21 cellular contexts compared by ENCODE assay signal in the genomic region with DNA sequence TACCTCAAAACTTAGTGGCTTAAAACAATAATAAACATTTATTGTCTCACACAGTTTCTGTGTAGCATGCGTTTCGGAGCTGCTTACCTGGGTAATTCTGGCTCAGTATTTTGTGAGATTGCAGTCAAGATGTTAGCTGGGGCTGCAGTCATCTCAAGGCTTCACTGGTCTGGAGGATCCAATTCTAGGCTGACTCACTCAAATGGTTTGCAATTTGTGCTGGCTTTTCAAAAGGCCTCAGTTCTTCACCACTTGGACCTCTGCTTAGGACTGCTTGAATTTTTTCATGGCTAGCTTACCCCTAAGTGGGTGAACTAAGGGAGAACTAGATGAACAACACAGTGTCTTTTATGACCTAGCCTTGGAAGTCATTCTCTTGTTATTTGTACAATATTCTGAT. TPM values are rescaled to one million over a fixed set of nuclear protein-coding genes. Genes with fewer than 3 reads are reported as not detected.
DNase-seq lines count a peak whose midpoint lies in the region; ATAC-seq and TF ChIP-seq lines count a peak whose summit lies in the region.
"Had no signal": no experiment of that assay in that cellular context is flagged by ENCODE, and none has a peak within 500 bp of the region (broad histone marks: within the 10 kb centered on the region; RNA-seq: fewer than 3 reads in every experiment).

No MANE protein-coding gene starts in this region.

- ATAC-seq in central memory CD8-positive, alpha-beta T cell (replicated peaks; ENCODE audit: extremely low read depth, poor library complexity, severe bottlenecking): no peak
- ATAC-seq in heart left ventricle (no peak), HG03460 (IDR thresholded peaks at IDR 0.05; ENCODE audit: unreplicated experiment) (no peak)
- ATAC-seq: T-cell had no signal

- H3K4me3 ChIP-seq in heart left ventricle: no peak overlapping the region
- H3K4me3 ChIP-seq: SK-N-MC had no signal

- H3K27me3 Mint-ChIP-seq in central memory CD8-positive, alpha-beta T cell: no peaks in the 10 kb centered on the region
- H3K27me3 Mint-ChIP-seq: CD4-positive, CD25-positive, alpha-beta regulatory T cell; T-cell had no signal

- peaks cover 2% of the 10 kb centered on the region for H3K36me3 Mint-ChIP-seq in central memory CD8-positive, alpha-beta T cell (ENCODE audit: insufficient read depth)

- no peak for TF ChIP-seq POLR2A in heart left ventricle (IDR thresholded peaks at IDR 0.05)

- no peaks in the 10 kb centered on the region for H3K36me3 ChIP-seq in heart left ventricle
- H3K36me3 ChIP-seq: BE2C had no signal

- intact Hi-C loops in heart left ventricle (cut with DNase I): no loop called here

- H3K4me1 ChIP-seq in heart left ventricle: peaks cover 0 to 17% (median 0%) of the 10 kb centered on the region in 12 donors
- H3K4me1 ChIP-seq: BE2C had no signal

- TF ChIP-seq CTCF in heart left ventricle (IDR thresholded peaks at IDR 0.05): no peak

- H3K27me3 ChIP-seq in heart left ventricle: no peaks in the 10 kb centered on the region
- H3K27me3 ChIP-seq: BE2C had no signal

- H3K4me1 Mint-ChIP-seq in central memory CD8-positive, alpha-beta T cell: peaks cover 24% of the 10 kb centered on the region

- DNase-seq in EL (peak; percentile 17), M059J (ENCODE audit: low read depth) (peak; percentile 16), iris pigment epithelial cell (ENCODE audit: low read depth) (peak; percentile 69), heart left ventricle (no peak), AML-193 (lab: John Stamatoyannopoulos, UW) (no peak)
- DNase-seq in central memory CD8-positive, alpha-beta T cell (ENCODE audit: low spot score in 2 of 2): no peak
- DNase-seq in activated CD4-positive, alpha-beta T cell treated with anti-CD3 and anti-CD28 coated beads for 1 hour: no peak
- DNase-seq: ACHN; BE2C; CD4-positive, CD25-positive, alpha-beta regulatory T cell; COR-L47; MM.1S; NCI-H1105 treated with DMSO at 0.1 percent for 48 hours; NCI-H1694 treated with DMSO at 0.1 percent for 48 hours; NCI-H2107; NCI-H510A treated with DMSO at 0.1 percent for 48 hours; NCI-H774; Right ventricle myocardium superior; T-cell had no signal

- no peak overlapping the region for H3K27ac ChIP-seq in heart left ventricle
- H3K27ac ChIP-seq: SK-N-MC had no signal

- no peak overlapping the region for H3K4me3 Mint-ChIP-seq in central memory CD8-positive, alpha-beta T cell
- H3K4me3 Mint-ChIP-seq: CD4-positive, CD25-positive, alpha-beta regulatory T cell; T-cell had no signal

- H3K9me3 Mint-ChIP-seq in central memory CD8-positive, alpha-beta T cell: peaks cover 6% of the 10 kb centered on the region

- peak overlapping the region; percentile 18 for H3K27ac Mint-ChIP-seq in central memory CD8-positive, alpha-beta T cell (ENCODE audit: low read depth)

- WGBS in heart left ventricle, 4 donors: 90 to 97% (median 95%) methylated on average over 2 of the region's 2 CpGs

- peaks cover 0 to 19% (median 8%) of the 10 kb centered on the region in 12 donors for H3K9me3 ChIP-seq in heart left ventricle
- H3K9me3 ChIP-seq: BE2C had no signal

RNA-seq across cellular contexts. Expression of a gene that starts 21.0 kb away (rescaled TPM):
- 20.4 and 31.9 TPM in 2 replicates for total RNA-seq in M059J (2014; rRNA removed; shearing (Covaris generic))
- 100 to 1,000 TPM in 1 of 9 donors, 10 to 100 TPM in 8; 55.4 to 163 (median 62.5) TPM for total RNA-seq in heart left ventricle
- 10 to 100 TPM; 18.6 to 50.4 TPM for polyA plus RNA-seq in heart left ventricle

Comparison
In these comparisons a context has a peak if more than half of its experiments do, and no peak if none do; other contexts are left out.
1. DNase-seq: peak in EL (single experiment), M059J (single experiment) and iris pigment epithelial cell (single experiment); none in central memory CD8-positive, alpha-beta T cell (0 of 2), activated CD4-positive, alpha-beta T cell treated with anti-CD3 and anti-CD28 coated beads for 1 hour (single experiment), heart left ventricle (0 of 5) and AML-193 (0 of 2).